ENCODE assay signal across 1 cellular context in genomic region chr22:38032681-38033521, GRCh38.
TF ChIP-seq lines count a peak whose summit lies in the region.

No MANE protein-coding gene starts in this region.

TF ChIP-seq in K562, 482 proteins besides CTCF, POLR2A, EP300 and RAD21 (continued from another document):
- TF ChIP-seq CHAMP1 (IDR thresholded peaks at IDR 0.05) (no peak), ETS1 (conservative IDR thresholded peaks at IDR 0.05; ENCODE audit: control insufficient read depth, low read depth, low read length) (no peak), IRF1 (CRISPR knock-in tag; IDR thresholded peaks at IDR 0.05; ENCODE audit: borderline replicate concordance) (no peak), NUFIP1 (IDR thresholded peaks at IDR 0.05; ENCODE audit: partially characterized antibody) (no peak), CEBPG (CRISPR knock-in tag; IDR thresholded peaks at IDR 0.05) (peak; percentile 89), CEBPG (tag; conservative IDR thresholded peaks at IDR 0.05 in 1 of 2, IDR thresholded peaks at IDR 0.05 in 1 of 2) (peak; percentile 81 to 92), E2F4 (CRISPR knock-in tag; IDR thresholded peaks at IDR 0.05; ENCODE audit: low read depth) (no peak), GTF2A2 (tag; IDR thresholded peaks at IDR 0.05) (no peak), MLLT1 (IDR thresholded peaks at IDR 0.05) (no peak), PBX2 (CRISPR knock-in tag; IDR thresholded peaks at IDR 0.05; ENCODE audit: low read depth) (no peak), PBX2 (tag; conservative IDR thresholded peaks at IDR 0.05; ENCODE audit: low read depth) (peak; percentile 83), HNRNPL (IDR thresholded peaks at IDR 0.05; ENCODE audit: low read depth, low read length) (no peak), HDGF (IDR thresholded peaks at IDR 0.05) (no peak), SUPT5H (IDR thresholded peaks at IDR 0.05) (no peak), RCOR1 (IDR thresholded peaks at IDR 0.05; ENCODE audit: borderline replicate concordance in 1 of 2, low read depth in 2 of 2, low read length in 2 of 2) (0 out of 4 replicates have a peak, but pooled peaks of 1 of the 2 experiments have one; percentile 15), ZBTB1 (CRISPR knock-in tag; IDR thresholded peaks at IDR 0.05; ENCODE audit: borderline replicate concordance, low read depth) (no peak), EGR1 (conservative IDR thresholded peaks at IDR 0.05) (0 out of 2 replicates have a peak, but pooled peaks have one; percentile 19), RNF2 (IDR thresholded peaks at IDR 0.05) (no peak), ZKSCAN3 (CRISPR knock-in tag; IDR thresholded peaks at IDR 0.05) (no peak), U2AF1 (optimal IDR thresholded peaks at IDR 0.05; ENCODE audit: low read depth, low read length) (no peak), ZNF511 (CRISPR knock-in tag; IDR thresholded peaks at IDR 0.05) (no peak), RFX7 (CRISPR knock-in tag; IDR thresholded peaks at IDR 0.05) (no peak), CBX1 (IDR thresholded peaks at IDR 0.05; ENCODE audit: low read depth) (no peak), TBL1XR1 (IDR thresholded peaks at IDR 0.05; ENCODE audit: low read length in 2 of 2) (no peak), TEAD1 (CRISPR knock-in tag; IDR thresholded peaks at IDR 0.05) (no peak), RREB1 (CRISPR knock-in tag; IDR thresholded peaks at IDR 0.05) (no peak)
